Comparison of ENCODE assay signal across 1 cellular context in the genomic region with DNA sequence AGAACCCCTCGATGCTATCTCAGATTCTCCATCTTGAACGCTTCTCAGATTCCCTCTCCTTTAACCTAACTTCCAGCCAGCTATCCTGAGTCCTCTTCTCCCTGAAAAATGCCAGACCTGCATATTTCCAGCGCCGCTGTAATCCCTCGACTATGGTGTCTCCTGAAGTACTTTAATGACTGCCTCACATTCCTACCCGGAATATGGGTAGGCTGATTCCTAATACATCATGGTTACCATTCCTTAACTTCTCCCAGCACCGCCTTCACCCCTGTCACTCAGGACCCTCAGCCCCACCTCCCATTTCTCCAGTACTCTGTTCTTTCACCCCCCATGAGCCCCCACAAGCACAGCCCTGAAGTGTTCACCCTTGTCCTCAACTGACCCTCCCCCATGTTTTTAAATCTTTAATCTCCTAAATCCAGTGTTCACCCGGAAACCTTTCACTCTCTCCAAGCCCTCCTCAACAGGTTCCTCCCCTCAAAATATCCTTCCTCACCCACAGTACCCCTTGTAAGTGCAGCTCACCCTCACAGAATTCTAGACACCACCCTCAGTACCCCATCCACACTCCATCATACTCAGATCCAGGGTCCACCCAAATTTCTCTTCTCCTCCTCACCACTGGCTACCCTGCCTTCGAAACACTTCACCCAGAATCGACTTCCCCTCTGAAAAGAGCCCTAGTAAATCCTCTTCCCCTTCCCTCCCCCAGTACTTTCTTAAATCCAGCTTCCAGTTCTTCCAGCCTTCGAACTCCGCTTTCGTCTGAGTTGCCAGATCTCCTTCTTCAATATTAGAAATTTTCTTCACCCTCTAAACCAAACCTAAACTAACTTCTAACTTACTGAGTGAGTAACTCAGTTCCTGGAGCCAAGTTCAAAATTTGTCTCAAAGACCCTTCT.
TF ChIP-seq lines count a peak whose summit lies in the region.

No MANE protein-coding gene starts in this region.

TF ChIP-seq in HCT116, 20 proteins besides CTCF, POLR2A, EP300 and RAD21 (continued from another document):
- TF ChIP-seq, protein P1, sequence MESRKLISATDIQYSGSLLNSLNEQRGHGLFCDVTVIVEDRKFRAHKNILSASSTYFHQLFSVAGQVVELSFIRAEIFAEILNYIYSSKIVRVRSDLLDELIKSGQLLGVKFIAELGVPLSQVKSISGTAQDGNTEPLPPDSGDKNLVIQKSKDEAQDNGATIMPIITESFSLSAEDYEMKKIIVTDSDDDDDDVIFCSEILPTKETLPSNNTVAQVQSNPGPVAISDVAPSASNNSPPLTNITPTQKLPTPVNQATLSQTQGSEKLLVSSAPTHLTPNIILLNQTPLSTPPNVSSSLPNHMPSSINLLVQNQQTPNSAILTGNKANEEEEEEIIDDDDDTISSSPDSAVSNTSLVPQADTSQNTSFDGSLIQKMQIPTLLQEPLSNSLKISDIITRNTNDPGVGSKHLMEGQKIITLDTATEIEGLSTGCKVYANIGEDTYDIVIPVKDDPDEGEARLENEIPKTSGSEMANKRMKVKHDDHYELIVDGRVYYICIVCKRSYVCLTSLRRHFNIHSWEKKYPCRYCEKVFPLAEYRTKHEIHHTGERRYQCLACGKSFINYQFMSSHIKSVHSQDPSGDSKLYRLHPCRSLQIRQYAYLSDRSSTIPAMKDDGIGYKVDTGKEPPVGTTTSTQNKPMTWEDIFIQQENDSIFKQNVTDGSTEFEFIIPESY (IDR thresholded peaks at IDR 0.05; ENCODE audit: extremely low read depth, insufficient replicate concordance, low read length) = no peak
- TF ChIP-seq JUND (IDR thresholded peaks at IDR 0.05) (no peak), EZH2phosphoT487 (IDR thresholded peaks at IDR 0.05; ENCODE audit: borderline replicate concordance) (no peak), ELF1 (IDR thresholded peaks at IDR 0.05; ENCODE audit: borderline replicate concordance, low read depth) (no peak), TCF7L2 (IDR thresholded peaks at IDR 0.05; ENCODE audit: borderline replicate concordance, extremely low read depth, insufficient read depth, insufficient read length) (no peak), YY1 (IDR thresholded peaks at IDR 0.05; ENCODE audit: extremely low read depth, insufficient replicate concordance, low read depth, low read length) (no peak)
